In the genomic region with DNA sequence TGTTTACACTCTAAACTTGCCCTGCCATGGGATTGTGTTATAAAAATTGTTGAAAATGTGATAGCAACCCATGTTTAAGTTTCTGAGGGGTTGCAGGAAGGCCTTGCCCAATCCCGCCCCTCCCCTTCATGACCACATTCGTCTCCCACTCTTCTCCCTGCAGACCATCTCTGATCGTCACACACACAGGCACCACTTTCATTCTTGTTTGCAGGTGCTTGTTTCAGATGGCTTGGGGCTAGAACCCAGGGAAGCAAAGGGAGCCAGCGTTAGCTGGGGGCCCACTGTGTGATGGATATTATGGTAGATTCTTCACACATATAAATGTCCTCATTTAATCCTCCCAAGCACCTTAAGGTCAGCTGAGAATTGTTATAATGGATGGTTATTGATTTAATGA, we compare ENCODE assay signal across 3 cellular contexts.
"Had no signal": no experiment of that assay in that cellular context is flagged by ENCODE, and none has a peak within 500 bp of the region (broad histone marks: within the 10 kb centered on the region; RNA-seq: fewer than 3 reads in every experiment).

No MANE protein-coding gene starts in this region.

- ATAC-seq: GM12878 had no signal

- H3K4me3 ChIP-seq: GM12878 had no signal

- DNase-seq: GDM1, GF-D8 had no signal
